In genomic region chr12:104177663-104178501, GRCh38 we compare ENCODE assay signal across 8 cellular contexts. TPM values are rescaled to one million over a fixed set of nuclear protein-coding genes. Genes with fewer than 3 reads are reported as not detected.
DNase-seq lines count a peak whose midpoint lies in the region; ATAC-seq, FAIRE-seq and TF ChIP-seq lines count a peak whose summit lies in the region.

No MANE protein-coding gene starts in this region.

- peaks cover 41% of the 10 kb centered on the region for H3K4me1 Mint-ChIP-seq in chondrocyte (ENCODE audit: low read depth)

- H3K9me3 ChIP-seq in mesodermal cell (ENCODE audit: control insufficient read depth, low read length) (no peaks in the 10 kb centered on the region), MM.1S (replicated peaks; ENCODE audit: insufficient read depth, low read length) (no peaks in the 10 kb centered on the region)

- FAIRE-seq in GM19239 (lab: Jason Lieb, UNC), result no peak

- no peak overlapping the region for H3K4me3 Mint-ChIP-seq in chondrocyte (ENCODE audit: unreplicated experiment)

- ATAC-seq in GM21717 (IDR thresholded peaks at IDR 0.05; ENCODE audit: unreplicated experiment), result no peak

- H3K9me2 ChIP-seq in MM.1S (replicated peaks; ENCODE audit: insufficient read depth, low read length), result no peaks in the 10 kb centered on the region

- DNase-seq in ELF-1 (ENCODE audit: low read depth, low spot score), result peak; percentile 28
- DNase-seq in NOMO-1 treated with dmso at 0.1 percent for 144 hours (lab: John Stamatoyannopoulos, UW; ENCODE audit: unreplicated experiment), result peak; percentile 73
- DNase-seq in chondrocyte (ENCODE audit: low spot score), result no peak
- no peak for DNase-seq in activated CD4-positive, CD25-positive, alpha-beta regulatory T cell (lab: John Stamatoyannopoulos, UW)
- DNase-seq in GM19239 (ENCODE audit: insufficient read length, low spot score), result no peak
- no peak for DNase-seq in MM.1S

- H3K27ac Mint-ChIP-seq in chondrocyte (ENCODE audit: unreplicated experiment), result peak overlapping the region; percentile 70

- H3F3A ChIP-seq in MM.1S (ENCODE audit: insufficient read depth, low read length), result no peaks in the 10 kb centered on the region

- H3K4me3 ChIP-seq in mesodermal cell (ENCODE audit: extremely low read depth, insufficient read depth, low read length, poor library complexity, severe bottlenecking) (no peak overlapping the region), MM.1S (ENCODE audit: low read length) (no peak overlapping the region)

- no peaks in the 10 kb centered on the region for H3K27me3 ChIP-seq in MM.1S (replicated peaks; ENCODE audit: insufficient read depth, low read length)

- WGBS in mesodermal cell (ENCODE audit: insufficient coverage in 2 of 2), 2 experiments, result 85 to 91% methylated on average over 3 of the region's 8 CpGs

- TF ChIP-seq CTCF in chondrocyte (IDR thresholded peaks at IDR 0.05) (peak; percentile 69), MM.1S (IDR thresholded peaks at IDR 0.05; ENCODE audit: low read length) (no peak)

- peaks cover 3% of the 10 kb centered on the region for H3K27me3 Mint-ChIP-seq in chondrocyte (ENCODE audit: low read depth)

- H3K27ac ChIP-seq in mesodermal cell (ENCODE audit: low read depth, low read length, severe bottlenecking), result peak overlapping the region; percentile 7
- H3K27ac ChIP-seq in MM.1S (ENCODE audit: low read length), result no peak overlapping the region

- H3K36me3 Mint-ChIP-seq in chondrocyte (ENCODE audit: low read depth), result no peaks in the 10 kb centered on the region

- no peak overlapping the region for H3K9ac ChIP-seq in MM.1S (ENCODE audit: low read length)

- H3K36me3 ChIP-seq in mesodermal cell (ENCODE audit: control insufficient read depth, insufficient read depth, low read length) (no peaks in the 10 kb centered on the region), MM.1S (replicated peaks; ENCODE audit: insufficient read depth, low read length) (no peaks in the 10 kb centered on the region)

- H4K20me1 ChIP-seq in MM.1S (ENCODE audit: insufficient read depth, low read length), result no peaks in the 10 kb centered on the region

- no peak overlapping the region for H3K4me2 ChIP-seq in MM.1S (ENCODE audit: low read depth, low read length)

- H3K4me1 ChIP-seq in mesodermal cell (ENCODE audit: control insufficient read depth, insufficient read depth, low read length, poor library complexity, severe bottlenecking), result peaks cover 15% of the 10 kb centered on the region
- H3K4me1 ChIP-seq in MM.1S (ENCODE audit: low read length), result no peaks in the 10 kb centered on the region

- H3K79me2 ChIP-seq in MM.1S (ENCODE audit: low read length), result no peaks in the 10 kb centered on the region

- H2AFZ ChIP-seq in MM.1S (ENCODE audit: low read length), result no peak overlapping the region

- H3K9me3 Mint-ChIP-seq in chondrocyte (ENCODE audit: low read depth), result no peaks in the 10 kb centered on the region

RNA-seq across cellular contexts. Expression of gene TXNRD1, which starts 37.7 kb away (rescaled TPM):
- 82.7 to 104 TPM (median 94.5 TPM) in 3 replicates for total RNA-seq in chondrocyte
- polyA plus RNA-seq in mesodermal cell (2013, experiment 1 of 2), result 49.3 TPM
- 52.5 TPM for polyA plus RNA-seq in mesodermal cell (2013, experiment 2 of 2)

RNA-seq across cellular contexts. Expression of gene NFYB, which starts 39.9 kb away (rescaled TPM):
- 20.6 to 25.3 TPM (median 24.7 TPM) in 3 replicates for total RNA-seq in chondrocyte
- polyA plus RNA-seq in mesodermal cell (2013, experiment 1 of 2), result 43.9 TPM
- 56.8 TPM for polyA plus RNA-seq in mesodermal cell (2013, experiment 2 of 2)

Comparison
In these comparisons a context has a peak if more than half of its experiments do, and no peak if none do; other contexts are left out.
1. DNase-seq: peak in ELF-1 (single experiment) and NOMO-1 treated with dmso at 0.1 percent for 144 hours (single experiment); none in chondrocyte (single experiment), activated CD4-positive, CD25-positive, alpha-beta regulatory T cell (0 of 4), GM19239 (single experiment) and MM.1S (single experiment).